In the genomic region with DNA sequence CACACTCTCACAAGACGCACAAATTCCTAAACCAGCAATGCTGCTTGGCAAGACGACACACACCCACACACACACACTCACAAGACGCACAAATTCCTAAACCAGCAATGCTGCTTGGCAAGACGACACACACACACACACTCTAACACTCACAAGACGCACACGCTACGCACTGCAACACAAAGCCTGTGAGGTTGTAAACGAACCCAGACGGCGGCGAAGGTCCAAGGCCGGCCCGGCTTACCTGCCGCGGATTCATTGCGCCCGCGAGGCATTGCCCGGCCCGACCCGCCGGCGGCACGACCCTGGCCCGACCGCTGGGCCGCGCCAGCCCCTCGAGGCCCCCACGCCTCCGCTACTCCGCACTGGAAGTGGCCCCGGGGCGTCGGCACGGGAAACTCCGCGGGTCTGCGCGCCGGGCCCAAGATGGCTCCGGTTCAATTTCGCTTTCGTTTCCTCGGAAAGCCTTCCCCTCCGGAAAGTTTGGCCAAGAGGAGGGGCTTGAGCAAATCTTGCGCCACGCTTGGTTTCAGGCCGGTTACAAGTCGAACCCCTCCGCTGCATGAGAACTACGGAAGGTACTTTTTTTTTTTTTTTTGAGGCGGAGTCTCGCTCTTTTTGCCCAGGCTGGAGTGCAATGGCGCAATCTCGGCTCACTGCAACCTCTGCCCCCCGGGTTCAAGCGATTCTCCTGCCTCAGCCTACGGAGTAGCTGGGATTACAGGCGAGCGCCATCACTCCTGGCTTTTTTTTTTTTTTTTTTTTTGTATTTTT, we compare ENCODE assay signal across 8 cellular contexts. TPM values are rescaled to one million over a fixed set of nuclear protein-coding genes. Genes with fewer than 3 reads are reported as not detected.
A peak's percentile ranks its signal among the peaks of the same experiment; 100 is the strongest.
DNase-seq lines count a peak whose midpoint lies in the region; ATAC-seq and TF ChIP-seq lines count a peak whose summit lies in the region.

Gene ADAR, minus strand, starts transcription at position 439 of the 774 bp plus-strand sequence. Its CDS starts 180 bp downstream, at position 259.

- TF ChIP-seq CTCF in HL-60 (IDR thresholded peaks at IDR 0.05; ENCODE audit: insufficient read depth, low read length) (no peak), endodermal cell (conservative IDR thresholded peaks at IDR 0.05) (no peak), mesothelial cell of epicardium (IDR thresholded peaks at IDR 0.05; ENCODE audit: unreplicated experiment) (no peak)

- CTCF ChIA-PET in activated CD8-positive, alpha-beta memory T cell treated with anti-CD3 and anti-CD28 coated beads, Interleukin-2, amount 10 ng/mL, durations not matched to agents 7 days and 5 days (lab: Charles Lee): interaction anchor here (0.9 to 2.7 kb wide), 6 partner anchors 9 to 348 kb away, joined by 3 to 11 read pairs (median 4); partner anchors contain the start of gene PBXIP1

- H3K36me3 Mint-ChIP-seq in activated CD8-positive, alpha-beta memory T cell treated with anti-CD3 and anti-CD28 coated beads, Interleukin-2, amount 10 ng/mL, durations not matched to agents 7 days and 5 days: peaks cover 43% of the 10 kb centered on the region
- H3K36me3 Mint-ChIP-seq in endodermal cell (ENCODE audit: low read depth): peaks cover 17% of the 10 kb centered on the region
- peaks cover 3% of the 10 kb centered on the region for H3K36me3 Mint-ChIP-seq in mesothelial cell of epicardium

- peak within 1 kb of the TSS; percentile 92 for H3K9ac ChIP-seq in NT2/D1 (ENCODE audit: insufficient read length, low read depth)
- H3K9ac ChIP-seq in endodermal cell (ENCODE audit: extremely low read depth, low read length, poor library complexity, severe bottlenecking): peak within 1 kb of the TSS; percentile 93

- WGBS in endodermal cell (ENCODE audit: insufficient coverage in 1 of 2, insufficient read length in 1 of 2), 2 experiments: 0% methylated on average over 20 to 59 of the region's 61 CpGs

- peak within 1 kb of the TSS; percentile 98 for H3K27ac Mint-ChIP-seq in activated CD8-positive, alpha-beta memory T cell treated with anti-CD3 and anti-CD28 coated beads, Interleukin-2, amount 10 ng/mL, durations not matched to agents 7 days and 5 days
- peak within 1 kb of the TSS; percentile 95 for H3K27ac Mint-ChIP-seq in endodermal cell
- peak within 1 kb of the TSS; percentile 98 for H3K27ac Mint-ChIP-seq in mesothelial cell of epicardium

- H3K4me1 Mint-ChIP-seq in activated CD8-positive, alpha-beta memory T cell treated with anti-CD3 and anti-CD28 coated beads, Interleukin-2, amount 10 ng/mL, durations not matched to agents 7 days and 5 days: peaks cover 72% of the 10 kb centered on the region
- H3K4me1 Mint-ChIP-seq in endodermal cell (peaks cover 42% of the 10 kb centered on the region), mesothelial cell of epicardium (peaks cover 41% of the 10 kb centered on the region)

- H3K36me3 ChIP-seq in NT2/D1 (ENCODE audit: insufficient read depth, insufficient read length, low read length) (peaks cover 29% of the 10 kb centered on the region), endodermal cell (ENCODE audit: control insufficient read depth, insufficient read depth, low read length) (peaks cover 20% of the 10 kb centered on the region)

- H3K4me3 Mint-ChIP-seq in activated CD8-positive, alpha-beta memory T cell treated with anti-CD3 and anti-CD28 coated beads, Interleukin-2, amount 10 ng/mL, durations not matched to agents 7 days and 5 days: peak within 1 kb of the TSS; percentile 92
- H3K4me3 Mint-ChIP-seq in endodermal cell: peak within 1 kb of the TSS; percentile 77
- peak within 1 kb of the TSS; percentile 86 for H3K4me3 Mint-ChIP-seq in mesothelial cell of epicardium

- ATAC-seq in GM19395 (IDR thresholded peaks at IDR 0.05; ENCODE audit: unreplicated experiment): peak; percentile 73
- peak; percentile 86 for ATAC-seq in activated CD8-positive, alpha-beta memory T cell treated with anti-CD3 and anti-CD28 coated beads, Interleukin-2, amount 10 ng/mL, durations not matched to agents 7 days and 5 days

- H3K9me3 ChIP-seq in NT2/D1 (ENCODE audit: insufficient read depth, low read length) (no peaks in the 10 kb centered on the region), endodermal cell (ENCODE audit: control insufficient read depth, low read length) (no peaks in the 10 kb centered on the region)

- no peaks in the 10 kb centered on the region for H3K9me3 Mint-ChIP-seq in activated CD8-positive, alpha-beta memory T cell treated with anti-CD3 and anti-CD28 coated beads, Interleukin-2, amount 10 ng/mL, durations not matched to agents 7 days and 5 days (ENCODE audit: low read depth)
- no peaks in the 10 kb centered on the region for H3K9me3 Mint-ChIP-seq in endodermal cell
- no peaks in the 10 kb centered on the region for H3K9me3 Mint-ChIP-seq in mesothelial cell of epicardium

- H3K27me3 Mint-ChIP-seq in activated CD8-positive, alpha-beta memory T cell treated with anti-CD3 and anti-CD28 coated beads, Interleukin-2, amount 10 ng/mL, durations not matched to agents 7 days and 5 days: no peaks in the 10 kb centered on the region
- H3K27me3 Mint-ChIP-seq in endodermal cell (ENCODE audit: insufficient read depth) (peaks cover 38% of the 10 kb centered on the region), mesothelial cell of epicardium (ENCODE audit: low read depth) (no peaks in the 10 kb centered on the region)

- H3K27me3 ChIP-seq in HL-60 (ENCODE audit: insufficient read depth, poor library complexity, severe bottlenecking) (no peaks in the 10 kb centered on the region), NT2/D1 (ENCODE audit: insufficient read depth, insufficient read length) (no peaks in the 10 kb centered on the region), endodermal cell (ENCODE audit: control insufficient read depth, insufficient read depth, low read length, poor library complexity, severe bottlenecking) (no peaks in the 10 kb centered on the region)

- H3K4me1 ChIP-seq in NT2/D1 (ENCODE audit: insufficient read depth, insufficient read length) (peaks cover 7% of the 10 kb centered on the region), endodermal cell (ENCODE audit: control insufficient read depth, insufficient read depth, low read length) (peaks cover 14% of the 10 kb centered on the region)

- peak within 1 kb of the TSS; percentile 64 for H3K27ac ChIP-seq in HL-60 (replicated peaks)
- peak within 1 kb of the TSS; percentile 85 for H3K27ac ChIP-seq in endodermal cell (ENCODE audit: low read depth, low read length)

- DNase-seq in CD1c-positive myeloid dendritic cell (ENCODE audit: extremely low spot score) (peak; percentile 98), HL-60 (ENCODE audit: low read depth in 1 of 2, low spot score in 1 of 2) (peak; percentile 95 to 98), NT2/D1 (ENCODE audit: low read depth, low spot score) (peak; percentile 71), endodermal cell (peak; percentile 88), mesothelial cell of epicardium (ENCODE audit: low spot score in 2 of 2, unreplicated experiment in 2 of 2) (peak; percentile 71 to 85)
- DNase-seq in activated CD8-positive, alpha-beta memory T cell treated with anti-CD3 and anti-CD28 coated beads, Interleukin-2, amount 10 ng/mL, durations not matched to agents 7 days and 5 days: peak; percentile 97
- DNase-seq in stimulated activated CD8-positive, alpha-beta memory T cell treated with anti-CD3 and anti-CD28 coated beads, Interleukin-15, amount 100 ng/mL, for 4 hours (ENCODE audit: low read depth in 2 of 2): peak; percentile 81 to 90

- H3K4me3 ChIP-seq in HL-60 (replicated peaks; ENCODE audit: insufficient read depth, low read length) (peak within 1 kb of the TSS; percentile 60), NT2/D1 (ENCODE audit: insufficient read length, low read depth) (peak within 1 kb of the TSS; percentile 86), endodermal cell (ENCODE audit: low read length) (peak within 1 kb of the TSS; percentile 90)

RNA-seq across cellular contexts. Expression of gene ADAR, which starts in this region (rescaled TPM):
- total RNA-seq in activated CD8-positive, alpha-beta memory T cell treated with anti-CD3 and anti-CD28 coated beads, Interleukin-2, amount 10 ng/mL, durations not matched to agents 7 days and 5 days: 100 to 1,000 TPM; 369 to 434 TPM
- total RNA-seq in endodermal cell: 100 to 1,000 TPM; 148 to 166 TPM
- 90.5 TPM for polyA plus RNA-seq in endodermal cell (2013, experiment 1 of 2)
- polyA plus RNA-seq in endodermal cell (2013, experiment 2 of 2): 91.7 TPM
- 224 to 232 TPM (median 229 TPM) in 3 replicates for total RNA-seq in mesothelial cell of epicardium

Comparison
In these comparisons a context has a peak if more than half of its experiments do, and no peak if none do; other contexts are left out.
1. Peak in every context shown above with its lines: DNase-seq, ATAC-seq, H3K4me3 ChIP-seq and H3K27ac ChIP-seq.